In the genomic region with DNA sequence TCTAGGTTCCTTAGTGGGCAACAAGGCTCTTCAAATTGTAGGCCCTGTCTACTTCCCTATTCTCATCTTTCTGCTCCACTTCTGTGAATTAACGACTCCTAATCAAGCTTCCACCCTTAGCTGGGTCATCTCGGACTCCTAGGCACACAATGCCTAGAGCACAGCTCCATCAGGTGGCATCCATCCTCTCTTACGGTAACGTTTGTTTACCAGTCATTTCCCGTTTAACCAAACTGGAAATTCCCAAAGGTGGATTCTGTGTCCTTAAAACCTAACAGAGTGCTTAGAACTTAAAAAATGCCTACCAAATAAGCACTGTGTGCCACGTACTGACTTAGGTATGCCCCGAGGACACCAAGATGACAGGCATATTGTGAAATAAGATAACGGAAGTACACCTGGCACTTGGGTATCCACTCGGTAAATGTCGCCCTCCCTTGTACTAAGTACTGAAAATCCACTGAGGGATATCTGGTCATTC, we compare ENCODE assay signal across 8 cellular contexts. TPM values are rescaled to one million over a fixed set of nuclear protein-coding genes. Genes with fewer than 3 reads are reported as not detected.
DNase-seq lines count a peak whose midpoint lies in the region; ATAC-seq and TF ChIP-seq lines count a peak whose summit lies in the region.

No MANE protein-coding gene starts in this region.

- no peaks in the 10 kb centered on the region for H3K27me3 ChIP-seq in stomach

- peaks cover 56% of the 10 kb centered on the region for H3K4me1 Mint-ChIP-seq in activated T-helper 1 cell treated with anti-CD3 and anti-CD28 coated beads, Interleukin-12 subunit alpha, Interleukin-12 subunit beta, Interleukin-2, Interleukin-4 antibody, amounts not matched to agents 30 ng/mL and 10 ng/mL and 1 ng/mL, durations not matched to agents 14 hours and 24 hours and 36 hours (ENCODE audit: low read depth)

- ATAC-seq in HG03280 (IDR thresholded peaks at IDR 0.05; ENCODE audit: unreplicated experiment) (no peak), HG03457 (IDR thresholded peaks at IDR 0.05; ENCODE audit: unreplicated experiment) (no peak)

- H3K27ac ChIP-seq in KOPT-K1 (ENCODE audit: low read depth, low read length, poor library complexity, severe bottlenecking) (peak overlapping the region; percentile 74), stomach (peak overlapping the region in 4 of 5 donors; percentile 81 to 94 (median 91))

- H3K36me3 Mint-ChIP-seq in activated T-helper 1 cell treated with anti-CD3 and anti-CD28 coated beads, Interleukin-12 subunit alpha, Interleukin-12 subunit beta, Interleukin-2, Interleukin-4 antibody, amounts not matched to agents 30 ng/mL and 10 ng/mL and 1 ng/mL, durations not matched to agents 14 hours and 24 hours and 36 hours (ENCODE audit: low read depth): peaks cover 18% of the 10 kb centered on the region

- intact Hi-C loops in activated T-helper 1 cell treated with anti-CD3 and anti-CD28 coated beads, Interleukin-12 subunit alpha, Interleukin-12 subunit beta, Interleukin-2, Interleukin-4 antibody, amounts not matched to agents 30 ng/mL and 10 ng/mL and 1 ng/mL, durations not matched to agents 14 hours and 24 hours and 36 hours (cut with micrococcal nuclease): loop anchor here (2.0 to 10.0 kb wide), 11 partner anchors 38 to 1758 kb away; a partner anchor contains a TSS
- intact Hi-C loops in stomach (cut with DNase I; ENCODE audit: low total_unique reads): no loop called here

- H3K36me3 ChIP-seq in ES-I3 (ENCODE audit: insufficient read depth, low read length): peaks cover 6% of the 10 kb centered on the region
- H3K36me3 ChIP-seq in KOPT-K1 (ENCODE audit: insufficient read depth, low read length): peaks cover 15% of the 10 kb centered on the region
- peaks cover 7 to 16% (median 13%) of the 10 kb centered on the region in 4 donors for H3K36me3 ChIP-seq in stomach

- H3K9me3 Mint-ChIP-seq in activated T-helper 1 cell treated with anti-CD3 and anti-CD28 coated beads, Interleukin-12 subunit alpha, Interleukin-12 subunit beta, Interleukin-2, Interleukin-4 antibody, amounts not matched to agents 30 ng/mL and 10 ng/mL and 1 ng/mL, durations not matched to agents 14 hours and 24 hours and 36 hours: no peaks in the 10 kb centered on the region

- peak overlapping the region; percentile 97 for H3K27ac Mint-ChIP-seq in activated T-helper 1 cell treated with anti-CD3 and anti-CD28 coated beads, Interleukin-12 subunit alpha, Interleukin-12 subunit beta, Interleukin-2, Interleukin-4 antibody, amounts not matched to agents 30 ng/mL and 10 ng/mL and 1 ng/mL, durations not matched to agents 14 hours and 24 hours and 36 hours

- peak overlapping the region; percentile 86 for H3K9ac ChIP-seq in ES-I3 (ENCODE audit: low read depth, low read length)

- H3K4me1 ChIP-seq in ES-I3 (ENCODE audit: insufficient read depth, low read length): peaks cover 16% of the 10 kb centered on the region
- H3K4me1 ChIP-seq in stomach: peaks cover 42 to 63% (median 50%) of the 10 kb centered on the region in 4 donors

- WGBS in stomach, 5 donors: 9 to 13% (median 9%) methylated on average over 10 of the region's 10 CpGs

- no peak for DNase-seq in activated T-helper 1 cell treated with anti-CD3 and anti-CD28 coated beads, Interleukin-12 subunit alpha, Interleukin-12 subunit beta, Interleukin-2, Interleukin-4 antibody, amounts not matched to agents 30 ng/mL and 10 ng/mL and 1 ng/mL, durations not matched to agents 14 hours and 24 hours and 36 hours (ENCODE audit: low spot score)
- DNase-seq in stomach: no peak
- no peak for DNase-seq in GM19238 (ENCODE audit: insufficient read length, low spot score)

- peaks cover 8% of the 10 kb centered on the region for H3K27me3 Mint-ChIP-seq in activated T-helper 1 cell treated with anti-CD3 and anti-CD28 coated beads, Interleukin-12 subunit alpha, Interleukin-12 subunit beta, Interleukin-2, Interleukin-4 antibody, amounts not matched to agents 30 ng/mL and 10 ng/mL and 1 ng/mL, durations not matched to agents 14 hours and 24 hours and 36 hours (ENCODE audit: insufficient read depth)

- H3K4me3 Mint-ChIP-seq in activated T-helper 1 cell treated with anti-CD3 and anti-CD28 coated beads, Interleukin-12 subunit alpha, Interleukin-12 subunit beta, Interleukin-2, Interleukin-4 antibody, amounts not matched to agents 30 ng/mL and 10 ng/mL and 1 ng/mL, durations not matched to agents 14 hours and 24 hours and 36 hours: peak overlapping the region; percentile 99

- TF ChIP-seq POLR2A in stomach (IDR thresholded peaks at IDR 0.05): no peak

- no peak for TF ChIP-seq CTCF in stomach (IDR thresholded peaks at IDR 0.05)

- H3K4me3 ChIP-seq in iPS-11a (ENCODE audit: low read depth, low read length) (peak overlapping the region; percentile 91), stomach (peak overlapping the region; percentile 72 to 99 (median 94))

- TF ChIP-seq EP300 in stomach (IDR thresholded peaks at IDR 0.05): no peak

- H3K9me3 ChIP-seq in ES-I3 (ENCODE audit: control insufficient read depth, insufficient read depth, low read length) (no peaks in the 10 kb centered on the region), KOPT-K1 (ENCODE audit: insufficient read depth, low read length, poor library complexity, severe bottlenecking) (no peaks in the 10 kb centered on the region), stomach (no peaks in the 10 kb centered on the region)

RNA-seq across cellular contexts. Expression of a gene that starts 1.5 kb away (rescaled TPM):
- 209 and 220 TPM in 2 replicates for total RNA-seq in activated T-helper 1 cell treated with anti-CD3 and anti-CD28 coated beads, Interleukin-12 subunit alpha, Interleukin-12 subunit beta, Interleukin-2, Interleukin-4 antibody, amounts not matched to agents 30 ng/mL and 10 ng/mL and 1 ng/mL, durations not matched to agents 14 hours and 24 hours and 36 hours
- total RNA-seq in stomach: 100 to 1,000 TPM in 1 of 5 donors, 10 to 100 TPM in 4; 20.0 to 103 (median 54.5) TPM
- polyA plus RNA-seq in stomach: 10 to 100 TPM; 17.4 to 24.8 (median 19.4) TPM
